Comparison of ENCODE assay signal across 10 cellular contexts in genomic region chrX:72169008-72169728, GRCh38. TPM values are rescaled to one million over a fixed set of nuclear protein-coding genes. Genes with fewer than 3 reads are reported as not detected.
DNase-seq lines count a peak whose midpoint lies in the region; ATAC-seq, FAIRE-seq and TF ChIP-seq lines count a peak whose summit lies in the region.
"Had no signal": no experiment of that assay in that cellular context is flagged by ENCODE, and none has a peak within 500 bp of the region (broad histone marks: within the 10 kb centered on the region; RNA-seq: fewer than 3 reads in every experiment).

No MANE protein-coding gene starts in this region.

- H3K27ac Mint-ChIP-seq in T-helper 17 cell, result peak overlapping the region; percentile 80
- H3K27ac Mint-ChIP-seq in astrocyte (ENCODE audit: unreplicated experiment), result no peak overlapping the region
- H3K27ac Mint-ChIP-seq in natural killer cell treated with Interleukin-12 subunit alpha and Interleukin-12 subunit beta and Interleukin-15 and Interleukin-18, amount 100 ng/mL, for 72 hours, result peak overlapping the region; percentile 76 to 85

- POLR2A ChIA-PET in GM10248 (lab: Yijun Ruan, JAX), result no interaction called here

- peaks cover 3% of the 10 kb centered on the region for H3K9me3 Mint-ChIP-seq in astrocyte (ENCODE audit: unreplicated experiment)
- no peaks in the 10 kb centered on the region for H3K9me3 Mint-ChIP-seq in natural killer cell treated with Interleukin-12 subunit alpha and Interleukin-12 subunit beta and Interleukin-15 and Interleukin-18, amount 100 ng/mL, for 72 hours

- H3K27me3 ChIP-seq in astrocyte (ENCODE audit: insufficient read depth, low read length), result no peaks in the 10 kb centered on the region

- H3K4me3 Mint-ChIP-seq in T-helper 17 cell (peak overlapping the region; percentile 77), astrocyte (ENCODE audit: unreplicated experiment) (no peak overlapping the region)
- H3K4me3 Mint-ChIP-seq in natural killer cell treated with Interleukin-12 subunit alpha and Interleukin-12 subunit beta and Interleukin-15 and Interleukin-18, amount 100 ng/mL, for 72 hours, result peak overlapping the region; percentile 80

- H3K4me1 Mint-ChIP-seq in T-helper 17 cell (peaks cover 3% of the 10 kb centered on the region), astrocyte (ENCODE audit: low read depth, unreplicated experiment) (no peaks in the 10 kb centered on the region)
- no peaks in the 10 kb centered on the region for H3K4me1 Mint-ChIP-seq in natural killer cell treated with Interleukin-12 subunit alpha and Interleukin-12 subunit beta and Interleukin-15 and Interleukin-18, amount 100 ng/mL, for 72 hours (ENCODE audit: low read depth in 2 of 2)

- DNase-seq in GF-D8 (lab: John Stamatoyannopoulos, UW) (peak; percentile 49), T-helper 17 cell (peak in 2 of 3 donors; percentile 12 to 15), astrocyte (ENCODE audit: low read depth) (no peak), GM10248 (ENCODE audit: extremely low spot score) (no peak), left colon (no peak), NK-92 (lab: John Stamatoyannopoulos, UW; ENCODE audit: unreplicated experiment) (no peak), SIG-M5 (lab: John Stamatoyannopoulos, UW) (no peak)
- DNase-seq in natural killer cell treated with Interleukin-12 subunit alpha and Interleukin-12 subunit beta and Interleukin-15 and Interleukin-18, amount 100 ng/mL, for 72 hours (ENCODE audit: low spot score), result no peak

- no peak overlapping the region for H3K4me2 ChIP-seq in astrocyte (ENCODE audit: low read length)

- peak; percentile 94 for FAIRE-seq in astrocyte (lab: Jason Lieb, UNC)
- FAIRE-seq: keratinocyte, RCC 7860 had no signal

- no peak overlapping the region for H3K9ac ChIP-seq in astrocyte (ENCODE audit: low read length)

- H3K36me3 Mint-ChIP-seq in T-helper 17 cell (ENCODE audit: low read depth) (no peaks in the 10 kb centered on the region), astrocyte (ENCODE audit: low read depth, unreplicated experiment) (no peaks in the 10 kb centered on the region)
- no peaks in the 10 kb centered on the region for H3K36me3 Mint-ChIP-seq in natural killer cell treated with Interleukin-12 subunit alpha and Interleukin-12 subunit beta and Interleukin-15 and Interleukin-18, amount 100 ng/mL, for 72 hours

- no peaks in the 10 kb centered on the region for H3K36me3 ChIP-seq in astrocyte (ENCODE audit: insufficient read depth, low read length)

- no peaks in the 10 kb centered on the region for H3K79me2 ChIP-seq in astrocyte (ENCODE audit: insufficient read depth, low read length)

- H3K27ac ChIP-seq in astrocyte (ENCODE audit: low read depth, low read length), result no peak overlapping the region

- H4K20me1 ChIP-seq in astrocyte (ENCODE audit: insufficient read depth, low read length), result no peaks in the 10 kb centered on the region

- no peak overlapping the region for H2AFZ ChIP-seq in astrocyte (ENCODE audit: low read depth, low read length)

- no peak for TF ChIP-seq CTCF in astrocyte (IDR thresholded peaks at IDR 0.05; ENCODE audit: insufficient read depth, low read depth, low read length)
- TF ChIP-seq CTCF in GM10248 (IDR thresholded peaks at IDR 0.05; ENCODE audit: control extremely low read depth, extremely low read depth, low read depth, missing control alignments), result no peak

- intact Hi-C loops in left colon (cut with DNase I, micrococcal nuclease), result no loop called here

- H3K4me1 ChIP-seq in astrocyte (ENCODE audit: insufficient read depth, low read length), result no peaks in the 10 kb centered on the region

- H3K9me3 ChIP-seq in T-helper 17 cell (ENCODE audit: control insufficient read depth, low read length, poor library complexity, severe bottlenecking), result no peaks in the 10 kb centered on the region
- no peaks in the 10 kb centered on the region for H3K9me3 ChIP-seq in astrocyte (ENCODE audit: insufficient read depth, low read depth, low read length)

- no peak overlapping the region for H3K4me3 ChIP-seq in astrocyte (ENCODE audit: insufficient read depth, low read depth, low read length)

- CTCF ChIA-PET in GM10248 (lab: Yijun Ruan, JAX), result no interaction called here

- H3K27me3 Mint-ChIP-seq in T-helper 17 cell (no peaks in the 10 kb centered on the region), astrocyte (ENCODE audit: low read depth, unreplicated experiment) (peaks cover 4% of the 10 kb centered on the region)
- peaks cover 0 to 2% of the 10 kb centered on the region in 2 donors for H3K27me3 Mint-ChIP-seq in natural killer cell treated with Interleukin-12 subunit alpha and Interleukin-12 subunit beta and Interleukin-15 and Interleukin-18, amount 100 ng/mL, for 72 hours

- peak; percentile 95 for ATAC-seq in T-helper 17 cell
- ATAC-seq in natural killer cell treated with Interleukin-12 subunit alpha and Interleukin-12 subunit beta and Interleukin-15 and Interleukin-18, amount 100 ng/mL, for 72 hours, result peak; percentile 85 to 88
- no peak for ATAC-seq in left colon

RNA-seq across cellular contexts. Expression of gene PIN4, which starts 12.4 kb away (rescaled TPM):
- total RNA-seq in T-helper 17 cell (1 to 10 TPM; 2.6 to 3.0 TPM), astrocyte (7.9 and 8.7 TPM in 2 replicates), left colon (10 to 100 TPM in 1 of 2 donors, 1 to 10 TPM in 1; 7.8 to 11.8 TPM)
- total RNA-seq in natural killer cell treated with Interleukin-12 subunit alpha and Interleukin-12 subunit beta and Interleukin-15 and Interleukin-18, amount 100 ng/mL, for 72 hours, result 1 to 10 TPM; 6.8 to 7.2 TPM

RNA-seq across cellular contexts. Expression of gene RTL5, which starts 37.5 kb away (rescaled TPM):
- total RNA-seq in T-helper 17 cell (1 to 10 TPM; 2.6 to 2.7 TPM), astrocyte (13.2 and 16.1 TPM in 2 replicates), left colon (1 to 10 TPM; 1.0 to 3.0 TPM)
- under 1 TPM; 0.33 to 0.75 TPM for total RNA-seq in natural killer cell treated with Interleukin-12 subunit alpha and Interleukin-12 subunit beta and Interleukin-15 and Interleukin-18, amount 100 ng/mL, for 72 hours

Comparison
In these comparisons a context has a peak if more than half of its experiments do, and no peak if none do; other contexts are left out.
1. DNase-seq: peak in GF-D8 (single experiment) and T-helper 17 cell (2 of 3); none in astrocyte (single experiment), natural killer cell treated with Interleukin-12 subunit alpha and Interleukin-12 subunit beta and Interleukin-15 and Interleukin-18, amount 100 ng/mL, for 72 hours (single experiment), GM10248 (single experiment), left colon (0 of 2), NK-92 (single experiment) and SIG-M5 (single experiment).